29 cellular contexts compared by ENCODE assay signal in genomic region chr20:54704032-54704635, GRCh38.
"Had no signal": no experiment of that assay in that cellular context is flagged by ENCODE, and none has a peak within 500 bp of the region (broad histone marks: within the 10 kb centered on the region; RNA-seq: fewer than 3 reads in every experiment).

No MANE protein-coding gene starts in this region.

- H3K79me2 ChIP-seq: parathyroid adenoma had no signal

- DNase-seq: naive thymus-derived CD4-positive, alpha-beta T cell; nephron progenitor cell; occipital lobe; ovary; posterior cingulate gyrus; psoas muscle; right cardiac atrium; right lobe of liver; sigmoid colon; small intestine; stimulated activated CD4-positive, alpha-beta T cell treated with anti-CD3 and anti-CD28 coated beads, Interleukin-15, amount 100 ng/mL, for 24 hours; stimulated activated CD4-positive, alpha-beta T cell treated with anti-CD3 and anti-CD28 coated beads, Interleukin-2, amount 100 ng/mL, for 24 hours; stimulated activated CD4-positive, alpha-beta T cell treated with anti-CD3 and anti-CD28 coated beads, Interleukin-2, amount 100 ng/mL, for 48 hours; stimulated activated CD4-positive, alpha-beta T cell treated with anti-CD3 and anti-CD28 coated beads, Interleukin-4, amount 100 ng/mL, for 24 hours; stimulated activated naive B cell treated with anti-CD40 and anti-IgM and Interleukin-4, amounts not matched to agents 10 μg/mL and 1 μg/mL and 100 μg/mL, for 72 hours; stimulated activated naive CD4-positive, alpha-beta T cell treated with Interleukin-2 at 50 U/mL for 16 hours; stomach; testis; tibial artery; transverse colon; upper lobe of left lung had no signal

- H3K4me3 Mint-ChIP-seq: naive thymus-derived CD4-positive, alpha-beta T cell; natural killer cell treated with Interleukin-12 subunit alpha and Interleukin-12 subunit beta and Interleukin-15 and Interleukin-18, amount 100 ng/mL, for 72 hours; nephron progenitor cell; neural crest cell; stimulated activated effector memory CD8-positive, alpha-beta T cell treated with anti-CD3 and anti-CD28 coated beads, Interleukin-12 subunit alpha, Interleukin-12 subunit beta, amount 100 ng/mL, for 72 hours; stimulated activated naive B cell treated with anti-CD40 and anti-IgM and Interleukin-4, amounts not matched to agents 10 μg/mL and 1 μg/mL and 100 μg/mL, for 72 hours; stimulated activated naive CD8-positive, alpha-beta T cell treated with anti-CD3 and anti-CD28 coated beads, Interleukin-15, Interleukin-2, amounts not matched to agents 100 ng/mL and 50 ng/mL, for 24 hours had no signal

- H3K27ac Mint-ChIP-seq: naive thymus-derived CD4-positive, alpha-beta T cell; natural killer cell treated with Interleukin-12 subunit alpha and Interleukin-12 subunit beta and Interleukin-15 and Interleukin-18, amount 100 ng/mL, for 72 hours; nephron progenitor cell; progenitor cell of endocrine pancreas; stimulated activated effector memory CD8-positive, alpha-beta T cell treated with anti-CD3 and anti-CD28 coated beads, Interleukin-12 subunit alpha, Interleukin-12 subunit beta, amount 100 ng/mL, for 72 hours; stimulated activated naive B cell treated with anti-CD40 and anti-IgM and Interleukin-4, amounts not matched to agents 10 μg/mL and 1 μg/mL and 100 μg/mL, for 72 hours; stimulated activated naive CD8-positive, alpha-beta T cell treated with anti-CD3 and anti-CD28 coated beads, Interleukin-15, Interleukin-2, amounts not matched to agents 100 ng/mL and 50 ng/mL, for 24 hours had no signal

- H3K4me1 ChIP-seq: parathyroid adenoma, psoas muscle, right lobe of liver, sigmoid colon, stomach, testis, tibial artery, transverse colon, upper lobe of left lung, vagina had no signal

- FAIRE-seq: small intestine, urothelium cell line had no signal

- H3K9me3 Mint-ChIP-seq: natural killer cell treated with Interleukin-12 subunit alpha and Interleukin-12 subunit beta and Interleukin-15 and Interleukin-18, amount 100 ng/mL, for 72 hours; nephron progenitor cell; neural crest cell; stimulated activated naive B cell treated with anti-CD40 and anti-IgM and Interleukin-4, amounts not matched to agents 10 μg/mL and 1 μg/mL and 100 μg/mL, for 72 hours; stimulated activated naive CD8-positive, alpha-beta T cell treated with anti-CD3 and anti-CD28 coated beads, Interleukin-15, Interleukin-2, amounts not matched to agents 100 ng/mL and 50 ng/mL, for 24 hours had no signal

- H3K27ac ChIP-seq: ovary, parathyroid adenoma, psoas muscle, right lobe of liver, sigmoid colon, stomach, testis, tibial artery, transverse colon, upper lobe of left lung, vagina had no signal

- H3K4me3 ChIP-seq: ovary, psoas muscle, right lobe of liver, sigmoid colon, stomach, testis, tibial artery, transverse colon, upper lobe of left lung, vagina had no signal

- H2AFZ ChIP-seq: parathyroid adenoma had no signal

- H3K36me3 Mint-ChIP-seq: naive thymus-derived CD4-positive, alpha-beta T cell; natural killer cell treated with Interleukin-12 subunit alpha and Interleukin-12 subunit beta and Interleukin-15 and Interleukin-18, amount 100 ng/mL, for 72 hours; stimulated activated effector memory CD8-positive, alpha-beta T cell treated with anti-CD3 and anti-CD28 coated beads, Interleukin-12 subunit alpha, Interleukin-12 subunit beta, amount 100 ng/mL, for 72 hours; stimulated activated naive B cell treated with anti-CD40 and anti-IgM and Interleukin-4, amounts not matched to agents 10 μg/mL and 1 μg/mL and 100 μg/mL, for 72 hours had no signal

- H3K4me1 Mint-ChIP-seq: naive thymus-derived CD4-positive, alpha-beta T cell; nephron progenitor cell; neural crest cell; stimulated activated effector memory CD8-positive, alpha-beta T cell treated with anti-CD3 and anti-CD28 coated beads, Interleukin-12 subunit alpha, Interleukin-12 subunit beta, amount 100 ng/mL, for 72 hours; stimulated activated naive B cell treated with anti-CD40 and anti-IgM and Interleukin-4, amounts not matched to agents 10 μg/mL and 1 μg/mL and 100 μg/mL, for 72 hours had no signal

- ATAC-seq: naive thymus-derived CD4-positive, alpha-beta T cell; natural killer cell treated with Interleukin-12 subunit alpha and Interleukin-12 subunit beta and Interleukin-15 and Interleukin-18, amount 100 ng/mL, for 72 hours; psoas muscle; right cardiac atrium; right lobe of liver; stimulated activated effector memory CD8-positive, alpha-beta T cell treated with anti-CD3 and anti-CD28 coated beads, Interleukin-12 subunit alpha, Interleukin-12 subunit beta, amount 100 ng/mL, for 72 hours; stimulated activated naive B cell treated with anti-CD40 and anti-IgM and Interleukin-4, amounts not matched to agents 10 μg/mL and 1 μg/mL and 100 μg/mL, for 72 hours had no signal

- H3K9me3 ChIP-seq: ovary, psoas muscle, right lobe of liver, sigmoid colon, stomach, testis, tibial artery, transverse colon, upper lobe of left lung, vagina had no signal

- H3K9ac ChIP-seq: parathyroid adenoma had no signal

- H3K27me3 ChIP-seq: ovary, right lobe of liver, sigmoid colon, stomach, testis, tibial artery, transverse colon, upper lobe of left lung, vagina had no signal

- H3K36me3 ChIP-seq: ovary, right lobe of liver, sigmoid colon, stomach, tibial artery, transverse colon, upper lobe of left lung, vagina had no signal

- H3K27me3 Mint-ChIP-seq: stimulated activated naive B cell treated with anti-CD40 and anti-IgM and Interleukin-4, amounts not matched to agents 10 μg/mL and 1 μg/mL and 100 μg/mL, for 72 hours had no signal
